9 cellular contexts compared by ENCODE assay signal in the genomic region with DNA sequence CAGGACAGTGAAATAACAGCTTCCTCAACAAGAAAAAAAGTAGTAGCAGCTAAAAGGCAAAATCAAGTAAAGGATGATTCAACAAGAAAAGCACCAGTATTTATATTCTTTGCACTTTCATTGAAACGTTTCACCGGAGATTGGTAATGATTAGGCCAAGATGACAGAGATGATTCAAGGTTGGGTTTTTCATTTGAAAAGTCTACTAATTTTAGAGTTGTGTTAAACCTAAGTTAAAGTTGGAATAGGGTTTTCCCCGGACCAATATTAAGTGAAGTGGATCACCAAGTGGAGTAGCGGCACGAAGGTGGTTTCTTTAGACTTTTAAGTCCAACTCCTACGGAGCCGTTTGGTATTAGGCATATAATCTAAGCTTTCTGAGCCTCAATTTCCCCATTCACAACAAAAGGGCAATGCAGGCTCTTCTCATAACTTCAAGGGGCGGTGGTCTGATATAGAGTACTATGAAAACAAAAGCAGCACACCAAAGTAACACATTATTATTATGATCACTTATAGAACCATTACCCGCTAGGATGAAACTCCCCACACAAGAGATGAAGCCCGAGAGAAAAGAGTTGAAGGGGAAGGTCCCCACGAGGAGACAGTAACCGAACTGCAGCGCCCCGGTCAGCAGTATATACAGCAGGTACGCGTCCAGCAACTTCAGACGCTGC. TPM values are rescaled to one million over a fixed set of nuclear protein-coding genes. Genes with fewer than 3 reads are reported as not detected.
DNase-seq lines count a peak whose midpoint lies in the region; ATAC-seq and TF ChIP-seq lines count a peak whose summit lies in the region.
"Had no signal": no experiment of that assay in that cellular context is flagged by ENCODE, and none has a peak within 500 bp of the region (broad histone marks: within the 10 kb centered on the region; RNA-seq: fewer than 3 reads in every experiment).

No MANE protein-coding gene starts in this region.

- CTCF ChIA-PET in GM10248 (lab: Yijun Ruan, JAX): interaction anchor here (0.8 to 16.3 kb wide), 20 partner anchors 11 to 284 kb away, joined by 3 to 191 read pairs (median 4); partner anchors contain the start of genes ABHD4, OR6J1 and OXA1L

- POLR2A ChIA-PET in GM10248 (lab: Yijun Ruan, JAX): interaction anchor here (0.6 to 1.8 kb wide), 8 partner anchors 10 to 446 kb away, joined by 3 to 17 read pairs (median 4); partner anchors contain the start of gene ABHD4

- H3K36me3 ChIP-seq in kidney epithelial cell (ENCODE audit: control insufficient read depth, insufficient read depth, low read length): no peaks in the 10 kb centered on the region
- no peaks in the 10 kb centered on the region for H3K36me3 ChIP-seq in thoracic aorta

- ATAC-seq in thoracic aorta (ENCODE audit: insufficient number of reproducible peaks, low FRiP score, low read depth): peak; percentile 2
- ATAC-seq in left lobe of liver: no peak

- TF ChIP-seq CTCF in kidney epithelial cell (IDR thresholded peaks at IDR 0.05; ENCODE audit: insufficient read depth, low read length, poor library complexity, severe bottlenecking) (no peak), thoracic aorta (IDR thresholded peaks at IDR 0.05) (no peak), GM10248 (IDR thresholded peaks at IDR 0.05; ENCODE audit: control extremely low read depth, extremely low read depth, low read depth, missing control alignments) (no peak)

- peak overlapping the region; percentile 78 to 98 for H3K27ac ChIP-seq in thoracic aorta

- no peaks in the 10 kb centered on the region for H3K9me3 ChIP-seq in thoracic aorta

- H3K27me3 ChIP-seq in kidney epithelial cell (ENCODE audit: control insufficient read depth, insufficient read depth, low read length) (no peaks in the 10 kb centered on the region), thoracic aorta (replicated peaks; ENCODE audit: insufficient read depth) (no peaks in the 10 kb centered on the region)

- H3K4me3 ChIP-seq in kidney epithelial cell (ENCODE audit: low read depth, low read length) (peak overlapping the region; percentile 81), thoracic aorta (peak overlapping the region; percentile 83)

- DNase-seq in activated CD4-positive, alpha-beta T cell treated with anti-CD3 and anti-CD28 coated beads for 4 hours: peak; percentile 26 to 56
- no peak for DNase-seq in activated CD4-positive, alpha-beta T cell treated with anti-CD3 and anti-CD28 coated beads, Interleukin-2, amount 50 U/mL, for 1 hour
- peak; percentile 39 for DNase-seq in activated naive CD4-positive, alpha-beta T cell treated with anti-CD3 and anti-CD28 coated beads, Interleukin-2, amount 50 U/mL, for 16 hours
- DNase-seq in kidney epithelial cell (ENCODE audit: low read depth) (no peak), thoracic aorta (ENCODE audit: low spot score) (no peak), DMS 273 (lab: John Stamatoyannopoulos, UW; ENCODE audit: unreplicated experiment) (no peak), left lobe of liver (ENCODE audit: low spot score) (no peak), GM10248 (ENCODE audit: extremely low spot score) (no peak)

- H3K4me1 ChIP-seq in thoracic aorta (ENCODE audit: control insufficient read depth in 1 of 2, low read depth in 2 of 2): peaks cover 37 to 56% of the 10 kb centered on the region in 2 donors

RNA-seq across cellular contexts. Expression of gene DAD1, which starts 0.5 kb away (rescaled TPM):
- total RNA-seq in kidney epithelial cell: 328 and 351 TPM in 2 replicates
- total RNA-seq in thoracic aorta: 100 to 1,000 TPM; 109 to 236 TPM
- total RNA-seq in left lobe of liver: 133 TPM

RNA-seq across cellular contexts. Expression of gene ABHD4, which starts 9.5 kb away (rescaled TPM):
- total RNA-seq in kidney epithelial cell (23.2 and 23.6 TPM in 2 replicates), thoracic aorta (10 to 100 TPM; 25.3 to 40.1 TPM), left lobe of liver (20.0 TPM)

RNA-seq across cellular contexts. Expression of gene OR6J1, which starts 55.6 kb away (rescaled TPM):
- total RNA-seq in kidney epithelial cell: not detected in 2 replicates
- total RNA-seq in thoracic aorta: not detected
- not detected for total RNA-seq in left lobe of liver
- total RNA-seq: Daoy had no signal

Comparison
In these comparisons a context has a peak if more than half of its experiments do, and no peak if none do; other contexts are left out.
1. DNase-seq: peak in activated CD4-positive, alpha-beta T cell treated with anti-CD3 and anti-CD28 coated beads for 4 hours (2 of 2) and activated naive CD4-positive, alpha-beta T cell treated with anti-CD3 and anti-CD28 coated beads, Interleukin-2, amount 50 U/mL, for 16 hours (single experiment); none in activated CD4-positive, alpha-beta T cell treated with anti-CD3 and anti-CD28 coated beads, Interleukin-2, amount 50 U/mL, for 1 hour (single experiment), kidney epithelial cell (single experiment), thoracic aorta (single experiment), DMS 273 (single experiment), left lobe of liver (single experiment) and GM10248 (single experiment).